Comparison of ENCODE assay signal across 9 cellular contexts in genomic region chr10:3853016-3853415, GRCh38.
DNase-seq lines count a peak whose midpoint lies in the region; ATAC-seq, FAIRE-seq and TF ChIP-seq lines count a peak whose summit lies in the region.
"Had no signal": no experiment of that assay in that cellular context is flagged by ENCODE, and none has a peak within 500 bp of the region (broad histone marks: within the 10 kb centered on the region; RNA-seq: fewer than 3 reads in every experiment).

No MANE protein-coding gene starts in this region.

- no peak overlapping the region for H3K56ac ChIP-seq in mesendoderm (ENCODE audit: low read length)

- WGBS in body of pancreas, 2 donors = 79 to 81% methylated on average over 10 of the region's 10 CpGs
- no CpG with 5 or more reads among the region's 10 CpGs for WGBS in mesendoderm (ENCODE audit: extremely low coverage, insufficient coverage, low lambda C conversion rate)
- WGBS in thyroid gland, 2 donors = 63 to 70% methylated on average over 10 of the region's 10 CpGs

- no peak overlapping the region for H3K4me3 Mint-ChIP-seq in activated T-cell treated with anti-CD3 and anti-CD28 coated beads, Interleukin-2, amount 50 U/mL, for 24 hours

- H3K4me3 ChIP-seq in body of pancreas (no peak overlapping the region), mesendoderm (ENCODE audit: low read length) (no peak overlapping the region), thyroid gland (replicated peaks in 1 of 3) (no peak overlapping the region)

- intact Hi-C loops in body of pancreas (cut with DNase I) = no loop called here
- intact Hi-C loops in thyroid gland (cut with DNase I) = loop anchor here (10.0 kb wide), 1 partner anchor 68 kb away; the partner anchor contains the start of gene KLF6

- H3K79me1 ChIP-seq in mesendoderm (ENCODE audit: low read length) = no peaks in the 10 kb centered on the region

- H3K36me3 ChIP-seq in body of pancreas (replicated peaks in 1 of 2; ENCODE audit: insufficient read depth in 1 of 2, low read depth in 2 of 2) = no peaks in the 10 kb centered on the region
- H3K36me3 ChIP-seq in mesendoderm (ENCODE audit: control insufficient read depth, insufficient read depth, low read length) = no peaks in the 10 kb centered on the region
- no peaks in the 10 kb centered on the region for H3K36me3 ChIP-seq in thyroid gland

- H3K9me3 ChIP-seq in body of pancreas (no peaks in the 10 kb centered on the region), thyroid gland (no peaks in the 10 kb centered on the region)

- H3K27me3 ChIP-seq in body of pancreas (no peaks in the 10 kb centered on the region), mesendoderm (ENCODE audit: insufficient read depth, low read length, poor library complexity) (no peaks in the 10 kb centered on the region), thyroid gland (no peaks in the 10 kb centered on the region)

- H3K4me1 Mint-ChIP-seq in activated T-cell treated with anti-CD3 and anti-CD28 coated beads, Interleukin-2, amount 50 U/mL, for 24 hours (ENCODE audit: low read depth) = peaks cover 56% of the 10 kb centered on the region

- peak overlapping the region; percentile 96 to 99 (median 98) for H3K27ac ChIP-seq in body of pancreas
- no peak overlapping the region for H3K27ac ChIP-seq in mesendoderm (ENCODE audit: low read depth, low read length)
- peak overlapping the region; percentile 94 to 100 (median 97) for H3K27ac ChIP-seq in thyroid gland

- H3K4me1 ChIP-seq in body of pancreas (peaks cover 40% of the 10 kb centered on the region), mesendoderm (ENCODE audit: control insufficient read depth, low read depth, low read length) (peaks cover 6% of the 10 kb centered on the region), thyroid gland (peaks cover 14 to 35% of the 10 kb centered on the region in 2 donors)

- H3K27me3 Mint-ChIP-seq in activated T-cell treated with anti-CD3 and anti-CD28 coated beads, Interleukin-2, amount 50 U/mL, for 24 hours = no peaks in the 10 kb centered on the region

- H3K79me2 ChIP-seq in mesendoderm (ENCODE audit: control insufficient read depth, insufficient read depth, low read length) = no peaks in the 10 kb centered on the region

- H2BK5ac ChIP-seq in mesendoderm (ENCODE audit: low read length) = peak overlapping the region; percentile 38

- H3K27ac Mint-ChIP-seq in activated T-cell treated with anti-CD3 and anti-CD28 coated beads, Interleukin-2, amount 50 U/mL, for 24 hours = peak overlapping the region; percentile 95

- no peak overlapping the region for H3K4me2 ChIP-seq in mesendoderm (ENCODE audit: low read length)

- TF ChIP-seq CTCF in body of pancreas (IDR thresholded peaks at IDR 0.05) (no peak), thyroid gland (IDR thresholded peaks at IDR 0.05) (no peak)

- no peak for TF ChIP-seq POLR2A in body of pancreas (IDR thresholded peaks at IDR 0.05)
- TF ChIP-seq POLR2A in thyroid gland (IDR thresholded peaks at IDR 0.05) = no peak
- no peak for TF ChIP-seq POLR2A in GM12891 (IDR thresholded peaks at IDR 0.05; ENCODE audit: low read depth, low read length)

- no peak overlapping the region for H3K9ac ChIP-seq in mesendoderm (ENCODE audit: low read length)

- H3K23ac ChIP-seq in mesendoderm (ENCODE audit: low read length) = no peak overlapping the region

- H3K36me3 Mint-ChIP-seq in activated T-cell treated with anti-CD3 and anti-CD28 coated beads, Interleukin-2, amount 50 U/mL, for 24 hours (ENCODE audit: low read depth) = no peaks in the 10 kb centered on the region

- no peak overlapping the region for H4K8ac ChIP-seq in mesendoderm (ENCODE audit: low read depth, low read length)

- H3K18ac ChIP-seq in mesendoderm (ENCODE audit: low read length) = no peak overlapping the region

- ATAC-seq in body of pancreas (no peak), GM21515 (IDR thresholded peaks at IDR 0.05; ENCODE audit: unreplicated experiment) (no peak)

- no peak overlapping the region for H4K5ac ChIP-seq in mesendoderm (ENCODE audit: low read length)

- H3K4ac ChIP-seq in mesendoderm (ENCODE audit: low read depth, low read length) = peak overlapping the region; percentile 48

- no peak overlapping the region for H2AK5ac ChIP-seq in mesendoderm (ENCODE audit: low read length)

- no peak overlapping the region for H2BK15ac ChIP-seq in mesendoderm (replicated peaks; ENCODE audit: low read depth)

- no peak for FAIRE-seq in GM12891 (lab: Jason Lieb, UNC)

- H3K9me3 Mint-ChIP-seq in activated T-cell treated with anti-CD3 and anti-CD28 coated beads, Interleukin-2, amount 50 U/mL, for 24 hours = peaks cover 7% of the 10 kb centered on the region

- DNase-seq in activated T-cell treated with anti-CD3 and anti-CD28 coated beads, Interleukin-2, amount 50 U/mL, for 24 hours = no peak
- no peak for DNase-seq in activated T-cell treated with anti-CD3 and anti-CD28 coated beads, Interleukin-2, amount 50 U/mL, for 1 hour
- peak; percentile 33 to 57 (median 45) for DNase-seq in body of pancreas
- DNase-seq in mesendoderm = no peak
- DNase-seq in thyroid gland = peak in 1 of 2 donors; percentile 29
- no peak for DNase-seq in AML-193 (lab: John Stamatoyannopoulos, UW)
- no peak for DNase-seq in GM12891 (ENCODE audit: insufficient read length, low spot score)
- DNase-seq: activated CD8-positive, alpha-beta memory T cell treated with anti-CD3 and anti-CD28 coated beads for 24 hours had no signal

- no peak overlapping the region for H2BK120ac ChIP-seq in mesendoderm (ENCODE audit: low read depth, low read length)

TF ChIP-seq in GM12891, 5 proteins besides CTCF, POLR2A, EP300 and RAD21:
- TF ChIP-seq PAX5 (IDR thresholded peaks at IDR 0.05; ENCODE audit: insufficient read depth, low read length, severe bottlenecking) = no peak

Comparison
In these comparisons a context has a peak if more than half of its experiments do, and no peak if none do; other contexts are left out.
1. DNase-seq: peak in body of pancreas (4 of 4); none in activated T-cell treated with anti-CD3 and anti-CD28 coated beads, Interleukin-2, amount 50 U/mL, for 24 hours (single experiment), activated T-cell treated with anti-CD3 and anti-CD28 coated beads, Interleukin-2, amount 50 U/mL, for 1 hour (single experiment), mesendoderm (single experiment), AML-193 (0 of 2) and GM12891 (single experiment).